Comparison of ENCODE assay signal across 8 cellular contexts in the genomic region with DNA sequence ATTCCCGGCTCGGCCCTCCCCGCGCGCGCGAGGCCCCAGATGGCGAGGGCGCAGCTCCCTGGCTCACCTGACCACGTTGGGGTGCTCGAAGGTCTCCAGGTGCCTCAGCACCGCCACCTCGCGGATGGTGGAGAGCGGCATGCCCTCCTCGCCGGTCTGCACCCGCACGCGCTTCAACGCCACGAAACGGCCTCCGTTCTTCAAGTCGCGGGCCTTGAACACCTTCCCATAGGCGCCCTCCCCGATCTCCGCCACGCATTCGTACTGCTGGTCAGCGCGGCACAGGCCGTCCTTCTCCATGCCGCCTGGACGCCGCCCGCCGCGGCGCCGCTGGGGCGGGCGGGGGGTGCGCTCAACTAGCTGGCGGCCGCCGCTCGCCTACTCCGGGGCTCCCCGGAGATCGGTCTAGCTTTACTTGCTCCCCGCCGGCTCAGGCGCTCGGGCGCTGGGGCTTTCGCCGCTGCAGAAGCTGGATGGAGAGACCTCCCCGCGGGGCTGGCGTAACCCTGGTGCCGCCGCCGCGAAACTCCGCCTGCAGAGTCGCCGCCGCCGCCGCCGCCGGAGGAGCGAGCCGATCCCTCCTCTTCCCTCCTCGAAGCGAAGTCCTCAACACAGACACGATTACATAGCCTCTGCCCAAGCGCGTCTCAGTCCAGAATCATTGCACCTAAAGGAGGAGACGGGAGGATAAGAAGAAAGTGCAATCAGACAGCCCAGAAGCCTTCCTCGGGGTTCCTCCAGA. TPM values are rescaled to one million over a fixed set of nuclear protein-coding genes. Genes with fewer than 3 reads are reported as not detected.
A peak's percentile ranks its signal among the peaks of the same experiment; 100 is the strongest.
DNase-seq lines count a peak whose midpoint lies in the region; ATAC-seq and TF ChIP-seq lines count a peak whose summit lies in the region.

No MANE protein-coding gene starts in this region.

- H3K79me2 ChIP-seq in PC-9 (ENCODE audit: low read depth): peaks cover 68% of the 10 kb centered on the region

- H3K4me2 ChIP-seq in PC-9: peak overlapping the region; percentile 92

- H3K27me3 ChIP-seq in HUES6 (ENCODE audit: control insufficient read depth, insufficient read depth, low read length) (peaks cover 11% of the 10 kb centered on the region; the same call in 1 of the 2 replicates), PC-9 (ENCODE audit: insufficient read depth, low read depth) (no peaks in the 10 kb centered on the region)

- peaks cover 18% of the 10 kb centered on the region for H3K36me3 Mint-ChIP-seq in nephron (ENCODE audit: low read depth)

- BruUV-seq in PC-9 (replicated peaks; lab: Mats Ljungman, UMichigan): no TSS peak

- H2AFZ ChIP-seq in PC-9: peak overlapping the region; percentile 76

- peaks cover 45% of the 10 kb centered on the region for H3K4me1 Mint-ChIP-seq in nephron
- peaks cover 44% of the 10 kb centered on the region for H3K4me1 Mint-ChIP-seq in stimulated activated naive CD8-positive, alpha-beta T cell treated with anti-CD3 and anti-CD28 coated beads, Interleukin-15, amount 100 ng/mL, for 72 hours

- H3F3A ChIP-seq in PC-9 (ENCODE audit: insufficient read depth, low read depth): peaks cover 18% of the 10 kb centered on the region; the same call in 1 of the 2 replicates

- TF ChIP-seq CTCF in PC-9 (conservative IDR thresholded peaks at IDR 0.05) (peak; percentile 77), fibroblast of mammary gland (conservative IDR thresholded peaks at IDR 0.05; ENCODE audit: control insufficient read depth, insufficient read depth, low read depth, low read length) (peak; percentile 61), nephron (IDR thresholded peaks at IDR 0.05; ENCODE audit: unreplicated experiment in 3 of 3) (peak; percentile 76 to 89 (median 78))

- H3K4me1 ChIP-seq in HUES6 (ENCODE audit: control insufficient read depth, insufficient read depth, low read length): peaks cover 39% of the 10 kb centered on the region
- peaks cover 44% of the 10 kb centered on the region for H3K4me1 ChIP-seq in PC-9 (replicated peaks; ENCODE audit: insufficient read depth)

- H3K9me2 ChIP-seq in PC-9 (ENCODE audit: insufficient read depth): no peaks in the 10 kb centered on the region

- H3K9me3 ChIP-seq in HUES6 (ENCODE audit: control insufficient read depth, insufficient read depth, low read depth, low read length): no peaks in the 10 kb centered on the region
- H3K9me3 ChIP-seq in PC-9 (ENCODE audit: insufficient read depth, low read depth): no peaks in the 10 kb centered on the region

- H3K27ac Mint-ChIP-seq in nephron: peak overlapping the region; percentile 98 to 100 (median 100)
- peak overlapping the region; percentile 98 to 99 for H3K27ac Mint-ChIP-seq in stimulated activated naive CD8-positive, alpha-beta T cell treated with anti-CD3 and anti-CD28 coated beads, Interleukin-15, amount 100 ng/mL, for 72 hours

- H3K4me3 ChIP-seq in HUES6 (ENCODE audit: low read depth, low read length): peak overlapping the region; percentile 90
- H3K4me3 ChIP-seq in PC-9: peak overlapping the region; percentile 94
- peak overlapping the region; percentile 87 for H3K4me3 ChIP-seq in fibroblast of mammary gland (ENCODE audit: control insufficient read depth, low read depth, low read length)

- CTCF ChIA-PET in PC-9 (lab: Charles Lee): interaction anchor here (0.5 to 1.1 kb wide), 8 partner anchors 35 to 211 kb away, joined by 3 to 13 read pairs (median 4); no protein-coding TSS in a partner anchor

- H3K27ac ChIP-seq in HUES6 (ENCODE audit: low read depth, low read length): peak overlapping the region; percentile 66
- peak overlapping the region; percentile 77 for H3K27ac ChIP-seq in PC-9

- peak; percentile 53 for ATAC-seq in GM21423 (IDR thresholded peaks at IDR 0.05; ENCODE audit: unreplicated experiment)
- peak; percentile 79 for ATAC-seq in stimulated activated naive CD8-positive, alpha-beta T cell treated with anti-CD3 and anti-CD28 coated beads, Interleukin-15, amount 100 ng/mL, for 72 hours

- DNase-seq in DMS 273 treated with DMSO at 0.1 percent for 48 hours (lab: John Stamatoyannopoulos, UW) (peak; percentile 77), PC-9 (peak; percentile 70 to 91), activated T-helper 1 cell treated with Interleukin-2 at 50 U/mL for 16 hours (ENCODE audit: low read depth) (peak; percentile 75), fibroblast of mammary gland (ENCODE audit: low read depth) (peak; percentile 78)
- DNase-seq in stimulated activated naive CD8-positive, alpha-beta T cell treated with anti-CD3 and anti-CD28 coated beads, Interleukin-15, amount 100 ng/mL, for 72 hours: peak; percentile 88 to 93

- peak overlapping the region; percentile 90 to 99 (median 97) for H3K4me3 Mint-ChIP-seq in nephron
- peak overlapping the region; percentile 93 to 95 for H3K4me3 Mint-ChIP-seq in stimulated activated naive CD8-positive, alpha-beta T cell treated with anti-CD3 and anti-CD28 coated beads, Interleukin-15, amount 100 ng/mL, for 72 hours

- H3K36me3 ChIP-seq in HUES6 (ENCODE audit: control insufficient read depth, insufficient read depth, low read length): peaks cover 5% of the 10 kb centered on the region; the same call in 1 of the 2 replicates
- peaks cover 25% of the 10 kb centered on the region for H3K36me3 ChIP-seq in PC-9 (ENCODE audit: low read depth)

- peaks cover 9% of the 10 kb centered on the region for H3K27me3 Mint-ChIP-seq in nephron (ENCODE audit: low read depth)
- H3K27me3 Mint-ChIP-seq in stimulated activated naive CD8-positive, alpha-beta T cell treated with anti-CD3 and anti-CD28 coated beads, Interleukin-15, amount 100 ng/mL, for 72 hours: peaks cover 9% of the 10 kb centered on the region

- POLR2A ChIA-PET in PC-9 (lab: Charles Lee; ENCODE audit: unreplicated experiment): interaction anchor here (0.6 kb wide), 1 partner anchor 205 kb away, joined by 3 read pairs; no protein-coding TSS in a partner anchor

- H3K9ac ChIP-seq in HUES6 (ENCODE audit: low read length): peak overlapping the region; percentile 95

- peaks cover 9% of the 10 kb centered on the region for H4K20me1 ChIP-seq in PC-9 (ENCODE audit: insufficient read depth)

- intact Hi-C loops in PC-9 (cut with micrococcal nuclease; ENCODE audit: unreplicated experiment): loop anchor here (1.0 to 10.0 kb wide), 5 partner anchors 138 to 408 kb away; a partner anchor contains a TSS

- H3K9me3 Mint-ChIP-seq in nephron: no peaks in the 10 kb centered on the region
- H3K9me3 Mint-ChIP-seq in stimulated activated naive CD8-positive, alpha-beta T cell treated with anti-CD3 and anti-CD28 coated beads, Interleukin-15, amount 100 ng/mL, for 72 hours: no peaks in the 10 kb centered on the region

RNA-seq across cellular contexts. Expression of a gene that starts 3.2 kb away (rescaled TPM):
- total RNA-seq in PC-9 (2021): 49.5 and 52.2 TPM in 2 replicates

Comparison
In these comparisons a context has a peak if more than half of its experiments do, and no peak if none do; other contexts are left out.
1. Peak in every context shown above with its lines: DNase-seq, ATAC-seq, H3K4me3 ChIP-seq and H3K27ac ChIP-seq.